Comparison of ENCODE assay signal across 16 cellular contexts in genomic region chr20:52490715-52491430, GRCh38.
DNase-seq lines count a peak whose midpoint lies in the region; ATAC-seq and TF ChIP-seq lines count a peak whose summit lies in the region.
"Had no signal": no experiment of that assay in that cellular context is flagged by ENCODE, and none has a peak within 500 bp of the region (broad histone marks: within the 10 kb centered on the region; RNA-seq: fewer than 3 reads in every experiment).

No MANE protein-coding gene starts in this region.

- H3K27ac ChIP-seq in mesenchymal stem cell (ENCODE audit: low read length, poor library complexity, severe bottlenecking) (no peak overlapping the region), right atrium auricular region (no peak overlapping the region)
- H3K27ac ChIP-seq: BLaER1 treated with 17β-estradiol and CSF1 and Interleukin-3, amounts not matched to agents 10 nM and 100 nM; SK-N-MC had no signal

- H2BK12ac ChIP-seq in mesenchymal stem cell (ENCODE audit: low read length in 2 of 2) = peak overlapping the region; percentile 81 to 89

- H2AK5ac ChIP-seq in mesenchymal stem cell (ENCODE audit: low read length, severe bottlenecking) = no peak overlapping the region

- H2AFZ ChIP-seq in mesenchymal stem cell (ENCODE audit: low read depth, low read length) = no peak overlapping the region

- H3K27me3 ChIP-seq in mesenchymal stem cell (ENCODE audit: control insufficient read depth in 1 of 2, insufficient read depth in 1 of 2, low read length in 2 of 2) (no peaks in the 10 kb centered on the region), right atrium auricular region (no peaks in the 10 kb centered on the region)

- H3K36me3 Mint-ChIP-seq in activated T-cell treated with anti-CD3 and anti-CD28 coated beads, Interleukin-2, amount 50 U/mL, for 4 hours (ENCODE audit: insufficient read depth) = no peaks in the 10 kb centered on the region

- ATAC-seq in HG03025 (IDR thresholded peaks at IDR 0.05; ENCODE audit: low FRiP score, unreplicated experiment) (no peak), GM21515 (IDR thresholded peaks at IDR 0.05; ENCODE audit: unreplicated experiment) (no peak)
- ATAC-seq in activated T-cell treated with anti-CD3 and anti-CD28 coated beads, Interleukin-2, amount 50 U/mL, for 4 hours = no peak

- WGBS in mesenchymal stem cell = 48% methylated on average over 6 of the region's 10 CpGs

- no peaks in the 10 kb centered on the region for H3K36me3 ChIP-seq in mesenchymal stem cell (ENCODE audit: control insufficient read depth in 1 of 2, insufficient read depth in 2 of 2, low read depth in 1 of 2, low read length in 2 of 2)
- no peaks in the 10 kb centered on the region for H3K36me3 ChIP-seq in right atrium auricular region
- H3K36me3 ChIP-seq: BLaER1 treated with 17β-estradiol and CSF1 and Interleukin-3, amounts not matched to agents 10 nM and 100 nM had no signal

- H4K8ac ChIP-seq in mesenchymal stem cell (ENCODE audit: low read length) = no peak overlapping the region

- H3K4me2 ChIP-seq in mesenchymal stem cell (ENCODE audit: low read length, poor library complexity, severe bottlenecking) = no peak overlapping the region
- H3K4me2 ChIP-seq: BLaER1 treated with 17β-estradiol and CSF1 and Interleukin-3, amounts not matched to agents 10 nM and 100 nM had no signal

- TF ChIP-seq CTCF in AG10803 (conservative IDR thresholded peaks at IDR 0.05; ENCODE audit: low read length) = no peak
- TF ChIP-seq CTCF in right atrium auricular region (IDR thresholded peaks at IDR 0.05) = no peak

- H3K4me3 ChIP-seq in AG10803 (ENCODE audit: low read length) (no peak overlapping the region), mesenchymal stem cell (ENCODE audit: insufficient read depth in 1 of 2, low read depth in 1 of 2, low read length in 2 of 2) (no peak overlapping the region), right atrium auricular region (no peak overlapping the region)
- H3K4me3 ChIP-seq: BLaER1 treated with 17β-estradiol and CSF1 and Interleukin-3, amounts not matched to agents 10 nM and 100 nM; SK-N-MC had no signal

- H3K9me3 Mint-ChIP-seq in activated T-cell treated with anti-CD3 and anti-CD28 coated beads, Interleukin-2, amount 50 U/mL, for 4 hours = no peaks in the 10 kb centered on the region
- H3K9me3 Mint-ChIP-seq: dendritic cell treated with granulocyte-macrophage colony-stimulating factor and Interleukin-4, amounts not matched to agents 40 ng/mL and 50 ng/mL, for 4 days had no signal

- DNase-seq in AG10803 (ENCODE audit: low read depth) (peak; percentile 95), NCI-H226 (peak; percentile 84), dedifferentiated amniotic fluid mesenchymal stem cell (ENCODE audit: extremely low spot score) (peak; percentile 39), mesenchymal stem cell (peak; percentile 98), right atrium auricular region (ENCODE audit: low spot score) (no peak)
- DNase-seq in activated T-cell treated with anti-CD3 and anti-CD28 coated beads, Interleukin-2, amount 50 U/mL, for 4 hours = no peak
- DNase-seq: activated CD4-positive, alpha-beta T cell treated with anti-CD3 and anti-CD28 coated beads for 4 hours; activated gamma-delta T cell; GDM1; NCI-H446; stimulated activated naive CD4-positive, alpha-beta T cell had no signal

- H3K9me3 ChIP-seq in mesenchymal stem cell (ENCODE audit: control insufficient read depth, low read length) = no peaks in the 10 kb centered on the region
- H3K9me3 ChIP-seq in right atrium auricular region = no peaks in the 10 kb centered on the region
- H3K9me3 ChIP-seq: BLaER1 treated with 17β-estradiol and CSF1 and Interleukin-3, amounts not matched to agents 10 nM and 100 nM had no signal

- peak overlapping the region; percentile 92 for H4K91ac ChIP-seq in mesenchymal stem cell (ENCODE audit: low read length)

- no peaks in the 10 kb centered on the region for H3K79me1 ChIP-seq in mesenchymal stem cell (replicated peaks; ENCODE audit: low read length, poor library complexity, severe bottlenecking)

- H3K4me3 Mint-ChIP-seq in activated T-cell treated with anti-CD3 and anti-CD28 coated beads, Interleukin-2, amount 50 U/mL, for 4 hours = no peak overlapping the region
- H3K4me3 Mint-ChIP-seq: dendritic cell treated with granulocyte-macrophage colony-stimulating factor and Interleukin-4, amounts not matched to agents 40 ng/mL and 50 ng/mL, for 4 days had no signal

- no peak overlapping the region for H3K23ac ChIP-seq in mesenchymal stem cell (ENCODE audit: low read length in 2 of 2)

- no peaks in the 10 kb centered on the region for H3K27me3 Mint-ChIP-seq in activated T-cell treated with anti-CD3 and anti-CD28 coated beads, Interleukin-2, amount 50 U/mL, for 4 hours (ENCODE audit: low read depth)

- no peak overlapping the region for H3K14ac ChIP-seq in mesenchymal stem cell (ENCODE audit: low read length in 2 of 2)

- no peak overlapping the region for H3K9ac ChIP-seq in mesenchymal stem cell (ENCODE audit: low read length)
- H3K9ac ChIP-seq: BLaER1 treated with 17β-estradiol and CSF1 and Interleukin-3, amounts not matched to agents 10 nM and 100 nM had no signal

- H2BK15ac ChIP-seq in mesenchymal stem cell (ENCODE audit: low read depth, poor library complexity, severe bottlenecking) = no peak overlapping the region

- H3K18ac ChIP-seq in mesenchymal stem cell (ENCODE audit: low read depth in 1 of 2, low read length in 2 of 2) = peak overlapping the region; percentile 69 to 95

- peak overlapping the region in 1 of 2 experiments; percentile 93 for H3K4ac ChIP-seq in mesenchymal stem cell (ENCODE audit: low read depth in 1 of 2, low read length in 2 of 2)

- no peak overlapping the region for H2BK5ac ChIP-seq in mesenchymal stem cell (ENCODE audit: low read depth, low read length, poor library complexity, severe bottlenecking)

- H2BK120ac ChIP-seq in mesenchymal stem cell (ENCODE audit: low read depth, low read length) = no peak overlapping the region

- H3K4me1 ChIP-seq in mesenchymal stem cell (ENCODE audit: control insufficient read depth, insufficient read depth, low read depth, low read length) = no peaks in the 10 kb centered on the region
- H3K4me1 ChIP-seq in right atrium auricular region = peaks cover 0 to 6% of the 10 kb centered on the region in 2 donors

- peaks cover 20% of the 10 kb centered on the region for H3K4me1 Mint-ChIP-seq in activated T-cell treated with anti-CD3 and anti-CD28 coated beads, Interleukin-2, amount 50 U/mL, for 4 hours (ENCODE audit: low read depth)

Comparison
In these comparisons a context has a peak if more than half of its experiments do, and no peak if none do; other contexts are left out.
1. DNase-seq: peak in AG10803 (single experiment), NCI-H226 (single experiment), dedifferentiated amniotic fluid mesenchymal stem cell (single experiment) and mesenchymal stem cell (single experiment); none in right atrium auricular region (single experiment) and activated T-cell treated with anti-CD3 and anti-CD28 coated beads, Interleukin-2, amount 50 U/mL, for 4 hours (single experiment).